In the genomic region with DNA sequence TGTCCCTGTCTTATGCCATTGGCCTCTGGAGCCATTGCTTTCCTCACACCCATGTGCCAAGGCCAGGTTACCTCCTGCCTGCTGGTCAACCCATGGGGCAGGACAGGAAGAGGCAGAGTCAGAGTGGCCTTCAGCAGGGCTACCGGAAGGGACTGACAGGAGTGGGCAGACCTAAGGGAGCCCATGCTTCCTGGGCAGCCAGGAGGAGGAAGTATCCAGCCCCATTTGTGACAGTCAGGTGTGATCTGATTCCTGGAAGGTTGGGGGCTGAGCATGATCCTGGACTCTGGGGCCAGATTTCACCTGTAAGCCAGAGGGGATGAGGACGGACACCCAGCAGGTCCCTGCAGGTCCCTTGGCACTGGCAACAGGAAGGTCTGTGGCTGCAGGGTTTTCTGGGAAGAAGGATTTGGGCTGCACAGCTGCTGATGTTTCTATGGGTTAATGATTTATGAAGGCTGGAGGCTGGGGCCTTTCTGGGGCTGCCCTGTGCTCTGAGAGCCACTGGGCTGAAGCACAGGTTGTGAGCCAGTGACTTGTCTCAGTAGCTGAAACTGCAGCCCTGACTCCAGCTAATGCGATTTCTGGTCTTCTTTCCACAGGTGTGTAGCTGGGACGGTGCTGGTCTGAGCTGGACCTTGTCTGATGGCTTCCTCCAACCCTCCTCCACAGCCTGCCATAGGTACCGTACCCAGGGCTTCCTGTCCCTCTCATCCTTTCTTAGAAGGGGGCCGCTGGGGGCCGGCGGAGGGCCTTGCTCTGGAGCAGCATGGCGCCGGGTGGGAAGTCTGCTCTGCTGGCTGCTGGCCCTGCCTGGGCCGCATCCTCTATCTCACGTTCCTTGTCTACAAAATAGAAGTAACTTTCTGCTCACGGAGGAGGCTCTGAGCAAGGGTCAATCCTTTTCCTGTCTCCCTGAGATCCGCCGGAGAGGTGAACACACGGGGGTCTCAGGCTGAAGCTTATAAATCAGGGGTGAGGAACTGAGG, we compare ENCODE assay signal across 1 cellular context.
A peak's percentile ranks its signal among the peaks of the same experiment; 100 is the strongest.
TF ChIP-seq lines count a peak whose summit lies in the region.

No MANE protein-coding gene starts in this region.

TF ChIP-seq in HepG2, 621 proteins besides CTCF, POLR2A, EP300 and RAD21 (continued from another document and continues in another):
- TF ChIP-seq ZNF609 (CRISPR knock-in tag; IDR thresholded peaks at IDR 0.05; ENCODE audit: borderline replicate concordance) (0 out of 2 replicates have a peak, but pooled peaks have one; percentile 29), HDAC6 (IDR thresholded peaks at IDR 0.05; ENCODE audit: low read depth, low read length) (no peak), ZBTB8A (CRISPR knock-in tag; IDR thresholded peaks at IDR 0.05; ENCODE audit: borderline replicate concordance, low read depth) (no peak), ZNF263 (CRISPR knock-in tag; IDR thresholded peaks at IDR 0.05) (0 out of 2 replicates have a peak, but pooled peaks have one; percentile 43), NFYC (CRISPR knock-in tag; IDR thresholded peaks at IDR 0.05) (0 out of 2 replicates have a peak, but pooled peaks have one; percentile 9), JUND (CRISPR knock-in tag; IDR thresholded peaks at IDR 0.05) (no peak; the same call in 1 of the 2 replicates), POGZ (CRISPR knock-in tag; IDR thresholded peaks at IDR 0.05) (no peak), ZNF782 (CRISPR knock-in tag; IDR thresholded peaks at IDR 0.05; ENCODE audit: borderline replicate concordance) (no peak), LCORL (IDR thresholded peaks at IDR 0.05) (no peak), LCORL (CRISPR knock-in tag; IDR thresholded peaks at IDR 0.05) (peak; percentile 76), NCOA1 (CRISPR knock-in tag; IDR thresholded peaks at IDR 0.05) (0 out of 2 replicates have a peak, but pooled peaks have one; percentile 56), KDM4B (CRISPR knock-in tag; IDR thresholded peaks at IDR 0.05) (0 out of 2 replicates have a peak, but pooled peaks have one; percentile 25), GATAD1 (CRISPR knock-in tag; IDR thresholded peaks at IDR 0.05) (peak; percentile 58; the same call in 1 of the 2 replicates), AHR (CRISPR knock-in tag; IDR thresholded peaks at IDR 0.05) (peak; percentile 30; the same call in 1 of the 2 replicates), JARID2 (CRISPR knock-in tag; IDR thresholded peaks at IDR 0.05; ENCODE audit: insufficient replicate concordance) (peak; percentile 22), ZBTB39 (CRISPR knock-in tag; IDR thresholded peaks at IDR 0.05) (peak; percentile 51; the same call in 1 of the 2 replicates), FIP1L1 (IDR thresholded peaks at IDR 0.05; ENCODE audit: borderline replicate concordance, insufficient read depth, low read depth, low read length) (no peak), ZNF557 (CRISPR knock-in tag; IDR thresholded peaks at IDR 0.05) (peak; percentile 24; the same call in 1 of the 2 replicates), RARG (CRISPR knock-in tag; IDR thresholded peaks at IDR 0.05; ENCODE audit: low read depth) (no peak), RXRB (CRISPR knock-in tag; IDR thresholded peaks at IDR 0.05; ENCODE audit: borderline replicate concordance) (peak; percentile 67; the same call in 1 of the 2 replicates), HES4 (CRISPR knock-in tag; IDR thresholded peaks at IDR 0.05; ENCODE audit: borderline replicate concordance) (no peak), FOXP1 (IDR thresholded peaks at IDR 0.05) (no peak), FOXP1 (CRISPR knock-in tag; IDR thresholded peaks at IDR 0.05) (0 out of 2 replicates have a peak, but pooled peaks have one; percentile 15), ZNF260 (CRISPR knock-in tag; IDR thresholded peaks at IDR 0.05; ENCODE audit: borderline replicate concordance, low read depth) (no peak), XBP1 (CRISPR knock-in tag; IDR thresholded peaks at IDR 0.05) (peak; percentile 41; the same call in 1 of the 2 replicates), HINFP (CRISPR knock-in tag; IDR thresholded peaks at IDR 0.05; ENCODE audit: low read depth) (peak; percentile 57; the same call in 1 of the 2 replicates), MLX (CRISPR knock-in tag; IDR thresholded peaks at IDR 0.05) (no peak), POLR2AphosphoS2 (IDR thresholded peaks at IDR 0.05; ENCODE audit: low read depth, low read length) (no peak)
- TF ChIP-seq, protein P1, sequence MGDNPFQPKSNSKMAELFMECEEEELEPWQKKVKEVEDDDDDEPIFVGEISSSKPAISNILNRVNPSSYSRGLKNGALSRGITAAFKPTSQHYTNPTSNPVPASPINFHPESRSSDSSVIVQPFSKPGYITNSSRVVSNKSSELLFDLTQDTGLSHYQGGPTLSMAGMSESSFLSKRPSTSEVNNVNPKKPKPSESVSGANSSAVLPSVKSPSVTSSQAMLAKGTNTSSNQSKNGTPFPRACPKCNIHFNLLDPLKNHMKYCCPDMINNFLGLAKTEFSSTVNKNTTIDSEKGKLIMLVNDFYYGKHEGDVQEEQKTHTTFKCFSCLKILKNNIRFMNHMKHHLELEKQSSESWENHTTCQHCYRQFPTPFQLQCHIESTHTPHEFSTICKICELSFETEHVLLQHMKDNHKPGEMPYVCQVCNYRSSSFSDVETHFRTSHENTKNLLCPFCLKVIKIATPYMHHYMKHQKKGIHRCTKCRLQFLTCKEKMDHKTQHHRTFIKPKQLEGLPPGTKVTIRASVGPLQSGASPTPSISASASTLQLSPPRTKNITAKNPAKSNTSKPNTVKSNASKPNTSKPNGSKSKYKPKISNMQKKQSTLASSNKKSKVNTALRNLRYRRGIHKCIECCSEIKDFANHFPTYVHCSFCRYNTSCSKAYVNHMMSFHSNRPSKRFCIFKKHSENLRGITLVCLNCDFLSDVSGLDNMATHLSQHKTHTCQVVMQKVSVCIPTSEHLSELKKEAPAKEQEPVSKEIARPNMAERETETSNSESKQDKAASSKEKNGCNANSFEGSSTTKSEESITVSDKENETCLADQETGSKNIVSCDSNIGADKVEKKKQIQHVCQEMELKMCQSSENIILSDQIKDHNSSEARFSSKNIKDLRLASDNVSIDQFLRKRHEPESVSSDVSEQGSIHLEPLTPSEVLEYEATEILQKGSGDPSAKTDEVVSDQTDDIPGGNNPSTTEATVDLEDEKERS (CRISPR knock-in tag; IDR thresholded peaks at IDR 0.05): 0 out of 2 replicates have a peak, but pooled peaks have one; percentile 24
- TF ChIP-seq, protein P2, sequence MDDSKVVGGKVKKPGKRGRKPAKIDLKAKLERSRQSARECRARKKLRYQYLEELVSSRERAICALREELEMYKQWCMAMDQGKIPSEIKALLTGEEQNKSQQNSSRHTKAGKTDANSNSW (CRISPR knock-in tag; IDR thresholded peaks at IDR 0.05; ENCODE audit: borderline replicate concordance): no peak
- TF ChIP-seq, protein P3, sequence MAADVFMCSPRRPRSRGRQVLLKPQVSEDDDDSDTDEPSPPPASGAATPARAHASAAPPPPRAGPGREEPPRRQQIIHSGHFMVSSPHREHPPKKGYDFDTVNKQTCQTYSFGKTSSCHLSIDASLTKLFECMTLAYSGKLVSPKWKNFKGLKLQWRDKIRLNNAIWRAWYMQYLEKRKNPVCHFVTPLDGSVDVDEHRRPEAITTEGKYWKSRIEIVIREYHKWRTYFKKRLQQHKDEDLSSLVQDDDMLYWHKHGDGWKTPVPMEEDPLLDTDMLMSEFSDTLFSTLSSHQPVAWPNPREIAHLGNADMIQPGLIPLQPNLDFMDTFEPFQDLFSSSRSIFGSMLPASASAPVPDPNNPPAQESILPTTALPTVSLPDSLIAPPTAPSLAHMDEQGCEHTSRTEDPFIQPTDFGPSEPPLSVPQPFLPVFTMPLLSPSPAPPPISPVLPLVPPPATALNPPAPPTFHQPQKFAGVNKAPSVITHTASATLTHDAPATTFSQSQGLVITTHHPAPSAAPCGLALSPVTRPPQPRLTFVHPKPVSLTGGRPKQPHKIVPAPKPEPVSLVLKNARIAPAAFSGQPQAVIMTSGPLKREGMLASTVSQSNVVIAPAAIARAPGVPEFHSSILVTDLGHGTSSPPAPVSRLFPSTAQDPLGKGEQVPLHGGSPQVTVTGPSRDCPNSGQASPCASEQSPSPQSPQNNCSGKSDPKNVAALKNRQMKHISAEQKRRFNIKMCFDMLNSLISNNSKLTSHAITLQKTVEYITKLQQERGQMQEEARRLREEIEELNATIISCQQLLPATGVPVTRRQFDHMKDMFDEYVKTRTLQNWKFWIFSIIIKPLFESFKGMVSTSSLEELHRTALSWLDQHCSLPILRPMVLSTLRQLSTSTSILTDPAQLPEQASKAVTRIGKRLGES (CRISPR knock-in tag; IDR thresholded peaks at IDR 0.05; ENCODE audit: borderline replicate concordance): peak; percentile 24; the same call in 1 of the 2 replicates
- TF ChIP-seq, protein P4, sequence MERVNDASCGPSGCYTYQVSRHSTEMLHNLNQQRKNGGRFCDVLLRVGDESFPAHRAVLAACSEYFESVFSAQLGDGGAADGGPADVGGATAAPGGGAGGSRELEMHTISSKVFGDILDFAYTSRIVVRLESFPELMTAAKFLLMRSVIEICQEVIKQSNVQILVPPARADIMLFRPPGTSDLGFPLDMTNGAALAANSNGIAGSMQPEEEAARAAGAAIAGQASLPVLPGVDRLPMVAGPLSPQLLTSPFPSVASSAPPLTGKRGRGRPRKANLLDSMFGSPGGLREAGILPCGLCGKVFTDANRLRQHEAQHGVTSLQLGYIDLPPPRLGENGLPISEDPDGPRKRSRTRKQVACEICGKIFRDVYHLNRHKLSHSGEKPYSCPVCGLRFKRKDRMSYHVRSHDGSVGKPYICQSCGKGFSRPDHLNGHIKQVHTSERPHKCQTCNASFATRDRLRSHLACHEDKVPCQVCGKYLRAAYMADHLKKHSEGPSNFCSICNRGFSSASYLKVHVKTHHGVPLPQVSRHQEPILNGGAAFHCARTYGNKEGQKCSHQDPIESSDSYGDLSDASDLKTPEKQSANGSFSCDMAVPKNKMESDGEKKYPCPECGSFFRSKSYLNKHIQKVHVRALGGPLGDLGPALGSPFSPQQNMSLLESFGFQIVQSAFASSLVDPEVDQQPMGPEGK (CRISPR knock-in tag; IDR thresholded peaks at IDR 0.05): peak; percentile 76
